8 cellular contexts compared by ENCODE assay signal in genomic region chr9:92324451-92324850, GRCh38. TPM values are rescaled to one million over a fixed set of nuclear protein-coding genes. Genes with fewer than 3 reads are reported as not detected.
A peak's percentile ranks its signal among the peaks of the same experiment; 100 is the strongest.
DNase-seq lines count a peak whose midpoint lies in the region; ATAC-seq, FAIRE-seq and TF ChIP-seq lines count a peak whose summit lies in the region.

No MANE protein-coding gene starts in this region.

- H3K27ac Mint-ChIP-seq in activated T-cell treated with anti-CD3 and anti-CD28 coated beads, Interleukin-2, amount 50 U/mL, for 72 hours: peak overlapping the region; percentile 99
- peak overlapping the region; percentile 98 for H3K27ac Mint-ChIP-seq in activated naive CD8-positive, alpha-beta T cell treated with anti-CD3 and anti-CD28 coated beads, Interleukin-2, amount 50 U/mL, for 24 hours

- peaks cover 40% of the 10 kb centered on the region for H3K4me1 Mint-ChIP-seq in activated T-cell treated with anti-CD3 and anti-CD28 coated beads, Interleukin-2, amount 50 U/mL, for 72 hours (ENCODE audit: low read depth)
- peaks cover 36% of the 10 kb centered on the region for H3K4me1 Mint-ChIP-seq in activated naive CD8-positive, alpha-beta T cell treated with anti-CD3 and anti-CD28 coated beads, Interleukin-2, amount 50 U/mL, for 24 hours

- H3K9me3 ChIP-seq in liver (ENCODE audit: control insufficient read depth in 4 of 4, low read length in 3 of 4) (no peaks in the 10 kb centered on the region), tibial nerve (no peaks in the 10 kb centered on the region)

- peaks cover 0 to 20% (median 18%) of the 10 kb centered on the region in 4 donors for H3K4me1 ChIP-seq in liver (ENCODE audit: control insufficient read depth in 4 of 4, insufficient read depth in 4 of 4, low read length in 3 of 4)
- peaks cover 0 to 33% (median 17%) of the 10 kb centered on the region in 4 donors for H3K4me1 ChIP-seq in tibial nerve

- no peak for FAIRE-seq in urothelium cell line (lab: Jason Lieb, UNC)

- no peak for ATAC-seq in activated T-cell treated with anti-CD3 and anti-CD28 coated beads, Interleukin-2, amount 50 U/mL, for 72 hours (replicated peaks in 1 of 2)
- ATAC-seq in activated naive CD8-positive, alpha-beta T cell treated with anti-CD3 and anti-CD28 coated beads, Interleukin-2, amount 50 U/mL, for 24 hours: no peak

- H3K4me3 Mint-ChIP-seq in activated T-cell treated with anti-CD3 and anti-CD28 coated beads, Interleukin-2, amount 50 U/mL, for 72 hours: peak overlapping the region; percentile 98
- peak overlapping the region; percentile 96 for H3K4me3 Mint-ChIP-seq in activated naive CD8-positive, alpha-beta T cell treated with anti-CD3 and anti-CD28 coated beads, Interleukin-2, amount 50 U/mL, for 24 hours

- H3K27me3 Mint-ChIP-seq in activated T-cell treated with anti-CD3 and anti-CD28 coated beads, Interleukin-2, amount 50 U/mL, for 72 hours (ENCODE audit: low read depth): no peaks in the 10 kb centered on the region
- H3K27me3 Mint-ChIP-seq in activated naive CD8-positive, alpha-beta T cell treated with anti-CD3 and anti-CD28 coated beads, Interleukin-2, amount 50 U/mL, for 24 hours: no peaks in the 10 kb centered on the region

- TF ChIP-seq EP300 in tibial nerve (IDR thresholded peaks at IDR 0.05): no peak

- peak overlapping the region; percentile 86 to 95 for H3K9ac ChIP-seq in liver (ENCODE audit: low read depth in 1 of 2, low read length in 2 of 2)

- H3K36me3 ChIP-seq in liver (ENCODE audit: control insufficient read depth in 4 of 4, insufficient read depth in 3 of 4, low read depth in 1 of 4, low read length in 3 of 4): peaks cover 7 to 24% (median 18%) of the 10 kb centered on the region in 4 donors
- H3K36me3 ChIP-seq in tibial nerve: peaks cover 0 to 35% (median 0%) of the 10 kb centered on the region in 3 donors

- no peak for TF ChIP-seq POLR2A in tibial nerve (IDR thresholded peaks at IDR 0.05)

- H3K27me3 ChIP-seq in liver (ENCODE audit: control insufficient read depth in 4 of 4, insufficient read depth in 4 of 4, low read length in 3 of 4) (no peaks in the 10 kb centered on the region), tibial nerve (no peaks in the 10 kb centered on the region)

- TF ChIP-seq CTCF in liver (IDR thresholded peaks at IDR 0.05; ENCODE audit: low read depth, low read length, missing input control) (no peak), tibial nerve (IDR thresholded peaks at IDR 0.05) (no peak)

- H3K36me3 Mint-ChIP-seq in activated T-cell treated with anti-CD3 and anti-CD28 coated beads, Interleukin-2, amount 50 U/mL, for 72 hours (ENCODE audit: insufficient read depth in 2 of 2): peaks cover 6 to 15% of the 10 kb centered on the region in 2 donors
- peaks cover 40% of the 10 kb centered on the region for H3K36me3 Mint-ChIP-seq in activated naive CD8-positive, alpha-beta T cell treated with anti-CD3 and anti-CD28 coated beads, Interleukin-2, amount 50 U/mL, for 24 hours (ENCODE audit: low read depth)

- no peak for DNase-seq in activated T-cell treated with anti-CD3 and anti-CD28 coated beads, Interleukin-2, amount 50 U/mL, for 72 hours
- DNase-seq in activated T-cell treated with anti-CD3 and anti-CD28 coated beads, Interleukin-2, amount 50 U/mL, for 1 hour: no peak
- DNase-seq in activated naive CD8-positive, alpha-beta T cell treated with anti-CD3 and anti-CD28 coated beads, Interleukin-2, amount 50 U/mL, for 24 hours: no peak
- DNase-seq in tibial nerve (ENCODE audit: low spot score in 2 of 2) (no peak), NCI-H2196 (lab: John Stamatoyannopoulos, UW; ENCODE audit: unreplicated experiment) (no peak), urothelium cell line (ENCODE audit: low spot score) (no peak)
- DNase-seq in stimulated activated CD4-positive, alpha-beta T cell treated with anti-CD3 and anti-CD28 coated beads, Interleukin-4, amount 100 ng/mL, for 1 hour: no peak

- H3K27ac ChIP-seq in liver (ENCODE audit: low read depth in 1 of 2, low read length in 2 of 2) (peak overlapping the region in 1 of 2 donors; percentile 94), tibial nerve (peak overlapping the region; percentile 90 to 97 (median 94))

- peak overlapping the region; percentile 55 to 100 (median 99) for H3K4me3 ChIP-seq in liver (ENCODE audit: low read depth in 1 of 3, low read length in 3 of 3)
- peak overlapping the region; percentile 47 to 89 (median 70) for H3K4me3 ChIP-seq in tibial nerve

- no peaks in the 10 kb centered on the region for H3K9me3 Mint-ChIP-seq in activated T-cell treated with anti-CD3 and anti-CD28 coated beads, Interleukin-2, amount 50 U/mL, for 72 hours
- no peaks in the 10 kb centered on the region for H3K9me3 Mint-ChIP-seq in activated naive CD8-positive, alpha-beta T cell treated with anti-CD3 and anti-CD28 coated beads, Interleukin-2, amount 50 U/mL, for 24 hours

- 27% methylated on average over 2 of the region's 2 CpGs for WGBS in liver
- WGBS in tibial nerve, 2 donors: 28 to 33% methylated on average over 2 of the region's 2 CpGs

- no peak for TF ChIP-seq RAD21 in liver (IDR thresholded peaks at IDR 0.05)

TF ChIP-seq in liver, 16 proteins besides CTCF, POLR2A, EP300 and RAD21:
- TF ChIP-seq FOXA1 (IDR thresholded peaks at IDR 0.05): no peak
- no peak for TF ChIP-seq FOXA2 (IDR thresholded peaks at IDR 0.05)
- no peak for TF ChIP-seq MAX (IDR thresholded peaks at IDR 0.05)
- no peak for TF ChIP-seq TAF1 (conservative IDR thresholded peaks at IDR 0.05)
- no peak for TF ChIP-seq NR2F2 (IDR thresholded peaks at IDR 0.05)
- no peak for TF ChIP-seq YY1 (IDR thresholded peaks at IDR 0.05)
- no peak for TF ChIP-seq EGR1 (IDR thresholded peaks at IDR 0.05; ENCODE audit: low read depth in 2 of 2)
- no peak for TF ChIP-seq REST (IDR thresholded peaks at IDR 0.05)
- TF ChIP-seq RXRA (IDR thresholded peaks at IDR 0.05): no peak
- TF ChIP-seq ATF3 (IDR thresholded peaks at IDR 0.05): no peak
- TF ChIP-seq HNF4A (conservative IDR thresholded peaks at IDR 0.05): no peak
- TF ChIP-seq ZBTB33 (IDR thresholded peaks at IDR 0.05): no peak
- TF ChIP-seq GABPA (IDR thresholded peaks at IDR 0.05 in 1 of 2, conservative IDR thresholded peaks at IDR 0.05 in 1 of 2): no peak
- no peak for TF ChIP-seq JUND (IDR thresholded peaks at IDR 0.05)
TF ChIP-seq in liver: peak in this region for 0.

RNA-seq across cellular contexts. Expression of gene NOL8, which starts 0.7 kb away (rescaled TPM):
- total RNA-seq in activated T-cell treated with anti-CD3 and anti-CD28 coated beads, Interleukin-2, amount 50 U/mL, for 72 hours: 10 to 100 TPM; 50.7 to 56.6 TPM
- total RNA-seq in liver: 10 to 100 TPM; 10.3 to 21.2 TPM
- 10 to 100 TPM in 1 of 2 donors, 1 to 10 TPM in 1; 5.3 to 15.3 TPM for polyA plus RNA-seq in liver
- 10 to 100 TPM; 25.1 to 45.6 (median 31.4) TPM for total RNA-seq in tibial nerve

RNA-seq across cellular contexts. Expression of gene CENPP, which starts 1.3 kb away (rescaled TPM):
- total RNA-seq in activated T-cell treated with anti-CD3 and anti-CD28 coated beads, Interleukin-2, amount 50 U/mL, for 72 hours: 10 to 100 TPM; 25.2 to 28.2 TPM
- 1 to 10 TPM; 1.7 to 8.7 TPM for total RNA-seq in liver
- under 1 TPM; 0.62 to 0.89 TPM for polyA plus RNA-seq in liver
- 10 to 100 TPM in 1 of 4 donors, 1 to 10 TPM in 3; 5.0 to 17.1 (median 6.9) TPM for total RNA-seq in tibial nerve

RNA-seq across cellular contexts. Expression of gene IARS1, which starts 31.0 kb away (rescaled TPM):
- total RNA-seq in activated T-cell treated with anti-CD3 and anti-CD28 coated beads, Interleukin-2, amount 50 U/mL, for 72 hours: 100 to 1,000 TPM; 324 to 356 TPM
- 10 to 100 TPM; 67.9 to 81.7 TPM for total RNA-seq in liver
- 10 to 100 TPM; 24.8 to 31.4 TPM for polyA plus RNA-seq in liver
- 100 to 1,000 TPM in 1 of 4 donors, 10 to 100 TPM in 3; 52.2 to 102 (median 78.1) TPM for total RNA-seq in tibial nerve
